18 cellular contexts compared by ENCODE assay signal in genomic region chr13:94181461-94182107, GRCh38.
A peak's percentile ranks its signal among the peaks of the same experiment; 100 is the strongest.
DNase-seq lines count a peak whose midpoint lies in the region; ATAC-seq, FAIRE-seq and TF ChIP-seq lines count a peak whose summit lies in the region.
"Had no signal": no experiment of that assay in that cellular context is flagged by ENCODE, and none has a peak within 500 bp of the region (broad histone marks: within the 10 kb centered on the region; RNA-seq: fewer than 3 reads in every experiment).

No MANE protein-coding gene starts in this region.

- H3K36me3 ChIP-seq in small intestine (ENCODE audit: control insufficient read depth in 2 of 2, insufficient read depth in 2 of 2, low read length in 2 of 2), result no peaks in the 10 kb centered on the region
- no peaks in the 10 kb centered on the region for H3K36me3 ChIP-seq in PC-9 (ENCODE audit: low read depth)
- H3K36me3 ChIP-seq: HAP-1, SJCRH30 had no signal

- H4K20me1 ChIP-seq in PC-9 (ENCODE audit: insufficient read depth), result no peaks in the 10 kb centered on the region

- CTCF ChIA-PET in PC-9 (lab: Charles Lee), result no interaction called here

- ATAC-seq in GM18861 (IDR thresholded peaks at IDR 0.05; ENCODE audit: unreplicated experiment), result peak; percentile 68
- peak; percentile 53 for ATAC-seq in HG03354 (IDR thresholded peaks at IDR 0.05; ENCODE audit: poor library complexity, severe bottlenecking, unreplicated experiment)
- ATAC-seq in left lobe of liver, result peak; percentile 90
- ATAC-seq in GM21367 (IDR thresholded peaks at IDR 0.05; ENCODE audit: unreplicated experiment), result no peak
- ATAC-seq: K562 had no signal

- DNase-seq in left lobe of liver (ENCODE audit: low spot score), result no peak
- DNase-seq in small intestine, result peak; percentile 75
- no peak for DNase-seq in PC-9
- no peak for DNase-seq in COLO668 (lab: John Stamatoyannopoulos, UW; ENCODE audit: unreplicated experiment)
- DNase-seq in posterior vena cava (ENCODE audit: low spot score), result no peak
- DNase-seq: CD8-positive, alpha-beta memory T cell; DMS79; NCI-H1436 treated with DMSO at 0.1 percent for 48 hours; NCI-H2081 treated with DMSO at 0.1 percent for 48 hours; NCI-H524; SJCRH30 had no signal

- H3F3A ChIP-seq in PC-9 (ENCODE audit: insufficient read depth, low read depth), result no peaks in the 10 kb centered on the region

- H3K4me3 ChIP-seq in small intestine (ENCODE audit: low read depth in 1 of 2, low read length in 2 of 2), result no peak overlapping the region
- H3K4me3 ChIP-seq in PC-9, result no peak overlapping the region
- H3K4me3 ChIP-seq: HAP-1, K562, SJCRH30 had no signal

- H3K27ac ChIP-seq in small intestine (ENCODE audit: low read depth in 1 of 2, low read length in 1 of 2) (no peak overlapping the region), PC-9 (no peak overlapping the region)
- H3K27ac ChIP-seq: RWPE1, SJCRH30 had no signal

- 71 to 86% (median 80%) methylated on average over 1 of the region's 1 CpG for WGBS in small intestine, 3 donors

- POLR2A ChIA-PET in PC-9 (lab: Charles Lee; ENCODE audit: unreplicated experiment), result no interaction called here

- no peaks in the 10 kb centered on the region for H3K79me2 ChIP-seq in PC-9 (ENCODE audit: low read depth)

- no peak for FAIRE-seq in small intestine (lab: Jason Lieb, UNC)
- FAIRE-seq: GM12891, K562 had no signal

- H2AFZ ChIP-seq in PC-9, result no peak overlapping the region

- H3K27me3 ChIP-seq in small intestine (ENCODE audit: control insufficient read depth in 2 of 2, insufficient read depth in 2 of 2, low read length in 2 of 2) (no peaks in the 10 kb centered on the region), PC-9 (ENCODE audit: insufficient read depth, low read depth) (no peaks in the 10 kb centered on the region)
- H3K27me3 ChIP-seq: SJCRH30 had no signal

- intact Hi-C loops in PC-9 (cut with micrococcal nuclease; ENCODE audit: unreplicated experiment), result no loop called here
- intact Hi-C loops in posterior vena cava (cut with DNase I), result no loop called here

- no peaks in the 10 kb centered on the region for H3K9me3 ChIP-seq in small intestine (ENCODE audit: control insufficient read depth, low read depth)
- H3K9me3 ChIP-seq in PC-9 (ENCODE audit: insufficient read depth, low read depth), result no peaks in the 10 kb centered on the region
- H3K9me3 ChIP-seq: HAP-1, SJCRH30 had no signal

- peaks cover 1 to 5% of the 10 kb centered on the region in 2 donors for H3K4me1 ChIP-seq in small intestine (ENCODE audit: control insufficient read depth in 2 of 2, insufficient read depth in 1 of 2, low read depth in 1 of 2, low read length in 1 of 2)
- no peaks in the 10 kb centered on the region for H3K4me1 ChIP-seq in PC-9 (replicated peaks; ENCODE audit: insufficient read depth)
- H3K4me1 ChIP-seq: SJCRH30 had no signal

- H3K4me2 ChIP-seq in PC-9, result no peak overlapping the region

- no peak for TF ChIP-seq CTCF in PC-9 (conservative IDR thresholded peaks at IDR 0.05)

- BruUV-seq in PC-9 (replicated peaks; lab: Mats Ljungman, UMichigan), result no TSS peak

- no peaks in the 10 kb centered on the region for H3K9me2 ChIP-seq in PC-9 (ENCODE audit: insufficient read depth)
